In the genomic region with DNA sequence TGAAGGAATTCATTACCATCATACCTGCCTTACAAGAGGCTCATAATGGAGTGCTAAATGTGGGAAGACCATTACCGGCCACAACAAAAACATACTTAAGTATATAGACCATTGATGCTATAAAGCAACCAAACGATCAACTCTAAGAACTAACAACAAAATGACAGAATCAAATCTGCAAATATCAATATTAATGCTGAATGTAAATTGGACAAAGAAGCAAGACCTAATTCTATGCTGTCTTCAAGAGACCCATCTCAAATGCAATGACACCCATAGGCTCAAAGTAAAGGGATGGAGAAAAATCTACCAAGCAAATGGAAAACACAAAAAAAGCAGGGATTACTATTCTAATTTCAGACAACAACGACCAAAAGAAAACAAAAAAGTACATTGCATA, we compare ENCODE assay signal across 28 cellular contexts. TPM values are rescaled to one million over a fixed set of nuclear protein-coding genes. Genes with fewer than 3 reads are reported as not detected.
"Had no signal": no experiment of that assay in that cellular context is flagged by ENCODE, and none has a peak within 500 bp of the region (broad histone marks: within the 10 kb centered on the region; RNA-seq: fewer than 3 reads in every experiment).

No MANE protein-coding gene starts in this region.

- H3K36me3 ChIP-seq: colonic mucosa, esophagus muscularis mucosa, esophagus squamous epithelium, gastrocnemius medialis, gastroesophageal sphincter, heart left ventricle, heart right ventricle had no signal

- H3K27me3 ChIP-seq: colonic mucosa, dorsolateral prefrontal cortex, esophagus muscularis mucosa, esophagus squamous epithelium, foreskin keratinocyte, gastrocnemius medialis, gastroesophageal sphincter, heart left ventricle, heart right ventricle, hepatocyte had no signal

- FAIRE-seq: endometrium, endothelial cell of umbilical vein, frontal cortex had no signal

- H3K27ac ChIP-seq: colonic mucosa, coronary artery, dorsolateral prefrontal cortex, epithelial cell of prostate, esophagus muscularis mucosa, esophagus squamous epithelium, foreskin keratinocyte, gastrocnemius medialis, gastroesophageal sphincter, heart left ventricle, heart right ventricle, hepatocyte had no signal

- H3K9me3 ChIP-seq: colonic mucosa, esophagus muscularis mucosa, esophagus squamous epithelium, gastrocnemius medialis, gastroesophageal sphincter had no signal

- H3K79me2 ChIP-seq: hepatocyte had no signal

- H3K4me1 ChIP-seq: colonic mucosa, esophagus muscularis mucosa, esophagus squamous epithelium, gastrocnemius medialis, gastroesophageal sphincter, heart left ventricle, heart right ventricle had no signal

- ATAC-seq: effector memory CD8-positive, alpha-beta T cell; esophagus mucosa; foreskin keratinocyte; gastrocnemius medialis; gastroesophageal sphincter; heart left ventricle; heart right ventricle had no signal

- H3K4me3 ChIP-seq: colonic mucosa, coronary artery, dorsolateral prefrontal cortex, esophagus muscularis mucosa, esophagus squamous epithelium, gastrocnemius medialis, gastroesophageal sphincter, heart left ventricle, heart right ventricle, hepatocyte had no signal

- DNase-seq: colonic mucosa; cortex of kidney; dermis blood vessel endothelial cell; dorsolateral prefrontal cortex; effector CD4-positive, alpha-beta T cell; effector CD8-positive, alpha-beta T cell; effector memory CD4-positive, alpha-beta T cell; effector memory CD8-positive, alpha-beta T cell; endodermal cell; erythroblast; esophagus squamous epithelium; foreskin keratinocyte; foreskin melanocyte; gastrocnemius medialis; glutamatergic neuron; head of caudate nucleus; heart left ventricle; heart right ventricle had no signal

- H2AFZ ChIP-seq: hepatocyte had no signal

- H3K4me3 Mint-ChIP-seq: dendritic cell treated with granulocyte-macrophage colony-stimulating factor and Interleukin-4, amounts not matched to agents 40 ng/mL and 50 ng/mL, for 4 days; effector memory CD8-positive, alpha-beta T cell; endodermal cell had no signal

- H3K27me3 Mint-ChIP-seq: dendritic cell treated with granulocyte-macrophage colony-stimulating factor and Interleukin-4, amounts not matched to agents 40 ng/mL and 50 ng/mL, for 4 days; effector memory CD8-positive, alpha-beta T cell had no signal

- H3K27ac Mint-ChIP-seq: dendritic cell treated with granulocyte-macrophage colony-stimulating factor and Interleukin-4, amounts not matched to agents 40 ng/mL and 50 ng/mL, for 4 days; effector memory CD8-positive, alpha-beta T cell; endodermal cell had no signal

- H3K4me2 ChIP-seq: hepatocyte had no signal

RNA-seq across cellular contexts. Expression of a gene that starts 52.3 kb away (rescaled TPM):
- total RNA-seq: endothelial cell of umbilical vein had no signal
